8 cellular contexts compared by ENCODE assay signal in genomic region chr22:44351685-44352377, GRCh38. TPM values are rescaled to one million over a fixed set of nuclear protein-coding genes. Genes with fewer than 3 reads are reported as not detected.
A peak's percentile ranks its signal among the peaks of the same experiment; 100 is the strongest.
DNase-seq lines count a peak whose midpoint lies in the region; ATAC-seq and TF ChIP-seq lines count a peak whose summit lies in the region.

No MANE protein-coding gene starts in this region.

- H3K4me3 ChIP-seq in cardiac muscle cell (no peak overlapping the region), foreskin fibroblast (ENCODE audit: low read depth in 1 of 2, low read length in 2 of 2) (no peak overlapping the region)

- TF ChIP-seq CTCF in cardiac muscle cell (IDR thresholded peaks at IDR 0.05; ENCODE audit: low read depth, low read length), result no peak
- no peak for TF ChIP-seq CTCF in foreskin fibroblast (IDR thresholded peaks at IDR 0.05; ENCODE audit: low read depth, low read length)

- intact Hi-C loops in cardiac septum (cut with DNase I), result no loop called here

- H3K27ac ChIP-seq in cardiac muscle cell, result no peak overlapping the region

- no peaks in the 10 kb centered on the region for H3K9me3 ChIP-seq in cardiac muscle cell (ENCODE audit: low read depth)

- H3K27me3 ChIP-seq in cardiac muscle cell, result no peaks in the 10 kb centered on the region

- no peaks in the 10 kb centered on the region for H3K36me3 ChIP-seq in cardiac muscle cell

- DNase-seq in cardiac muscle cell (ENCODE audit: low read depth in 1 of 2, low spot score in 1 of 2) (peak; percentile 42 to 91), cardiac septum (ENCODE audit: low spot score) (no peak), foreskin fibroblast (peak; percentile 82 to 95), ecto neural progenitor cell (ENCODE audit: low spot score) (no peak)
- DNase-seq in stimulated activated CD8-positive, alpha-beta memory T cell treated with anti-CD3 and anti-CD28 coated beads, Interleukin-15, amount 100 ng/mL, for 48 hours (ENCODE audit: low read depth in 2 of 2), result peak; percentile 39 to 57

- H3K4me1 ChIP-seq in cardiac muscle cell (ENCODE audit: low read depth), result peaks cover 25% of the 10 kb centered on the region

- ATAC-seq in SK-N-SH treated with all-trans-retinoic acid at 6 μM for 48 hours, result peak; percentile 89
- no peak for ATAC-seq in HG03095 (IDR thresholded peaks at IDR 0.05; ENCODE audit: unreplicated experiment)
- no peak for ATAC-seq in GM19351 (IDR thresholded peaks at IDR 0.05; ENCODE audit: unreplicated experiment)

TF ChIP-seq in SK-N-SH treated with all-trans-retinoic acid at 6 μM for 48 hours, 23 proteins besides CTCF, POLR2A, EP300 and RAD21:
- TF ChIP-seq PATZ1 (CRISPR knock-in tag; IDR thresholded peaks at IDR 0.05; ENCODE audit: borderline replicate concordance), result peak; percentile 94
- 0 out of 2 replicates have a peak, but pooled peaks have one; percentile 31 for TF ChIP-seq CSRNP3 (CRISPR knock-in tag; IDR thresholded peaks at IDR 0.05)
- TF ChIP-seq ISL1 (CRISPR knock-in tag; IDR thresholded peaks at IDR 0.05), result no peak
TF ChIP-seq in SK-N-SH treated with all-trans-retinoic acid at 6 μM for 48 hours: peak in this region for 2.

RNA-seq across cellular contexts. Expression of gene SHISAL1, which starts 39.1 kb away (rescaled TPM):
- total RNA-seq in cardiac muscle cell (2.5 and 2.8 TPM in 2 replicates), cardiac septum (0.70 TPM)
- polyA plus RNA-seq in cardiac muscle cell, result 0.40 and 0.80 TPM in 2 replicates

Comparison
In these comparisons a context has a peak if more than half of its experiments do, and no peak if none do; other contexts are left out.
1. DNase-seq: peak in cardiac muscle cell (2 of 2), foreskin fibroblast (2 of 2) and stimulated activated CD8-positive, alpha-beta memory T cell treated with anti-CD3 and anti-CD28 coated beads, Interleukin-15, amount 100 ng/mL, for 48 hours (2 of 2); none in cardiac septum (single experiment) and ecto neural progenitor cell (single experiment).